ENCODE assay signal across 17 cellular contexts in the genomic region with DNA sequence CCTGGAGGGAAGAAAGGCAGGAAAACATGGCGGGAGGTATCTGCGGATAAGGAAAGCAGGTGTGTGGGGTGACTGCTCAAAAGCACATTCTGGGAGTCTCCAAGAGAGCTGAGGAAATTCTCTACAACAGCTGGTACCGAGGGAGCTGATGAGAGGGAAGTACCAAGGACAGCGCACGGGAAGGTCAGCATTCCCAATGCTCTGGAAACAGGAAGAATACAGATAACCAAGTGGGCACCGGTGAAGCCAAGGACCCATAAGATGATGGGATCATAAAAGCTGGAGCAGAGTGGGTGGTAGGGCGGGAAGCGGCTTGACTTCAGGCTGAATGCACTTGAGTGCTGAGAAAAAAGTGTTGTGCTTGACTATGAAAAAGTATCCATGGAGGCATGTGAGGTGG.
DNase-seq lines count a peak whose midpoint lies in the region; ATAC-seq, FAIRE-seq and TF ChIP-seq lines count a peak whose summit lies in the region.
"Had no signal": no experiment of that assay in that cellular context is flagged by ENCODE, and none has a peak within 500 bp of the region (broad histone marks: within the 10 kb centered on the region; RNA-seq: fewer than 3 reads in every experiment).

No MANE protein-coding gene starts in this region.

- peaks cover 12% of the 10 kb centered on the region for H3K4me1 Mint-ChIP-seq in activated T-cell treated with anti-CD3 and anti-CD28 coated beads, Interleukin-2, amount 50 U/mL, for 24 hours (ENCODE audit: low read depth)
- H3K4me1 Mint-ChIP-seq: B cell had no signal

- ATAC-seq in K562, result no peak

- H3K27me3 ChIP-seq in K562 (ENCODE audit: control insufficient read depth in 2 of 2, insufficient read depth in 2 of 2, low read length in 2 of 2) (no peaks in the 10 kb centered on the region), mesenchymal stem cell (ENCODE audit: control insufficient read depth in 1 of 2, insufficient read depth in 1 of 2, low read length in 2 of 2) (no peaks in the 10 kb centered on the region), ascending aorta (no peaks in the 10 kb centered on the region)

- H2BK15ac ChIP-seq in mesenchymal stem cell (ENCODE audit: low read depth, poor library complexity, severe bottlenecking), result no peak overlapping the region

- H3K36me3 ChIP-seq in K562 (ENCODE audit: control insufficient read depth, insufficient read depth, low read length) (no peaks in the 10 kb centered on the region), mesenchymal stem cell (ENCODE audit: control insufficient read depth in 1 of 2, insufficient read depth in 2 of 2, low read depth in 1 of 2, low read length in 2 of 2) (peaks cover 0 to 3% of the 10 kb centered on the region in 2 experiments), ascending aorta (no peaks in the 10 kb centered on the region)
- H3K36me3 ChIP-seq: prostate gland had no signal

- H3K27me3 Mint-ChIP-seq in activated T-cell treated with anti-CD3 and anti-CD28 coated beads, Interleukin-2, amount 50 U/mL, for 24 hours, result peaks cover 17% of the 10 kb centered on the region

- no peaks in the 10 kb centered on the region for H3K9me1 ChIP-seq in K562 (ENCODE audit: control insufficient read depth, insufficient read depth, low read length)

- POLR2A ChIA-PET in K562 (lab: Yijun Ruan, JAX), result no interaction called here

- H3K4me3 ChIP-seq in AG10803 (ENCODE audit: low read length) (no peak overlapping the region), K562 (no peak overlapping the region), mesenchymal stem cell (ENCODE audit: insufficient read depth in 1 of 2, low read depth in 1 of 2, low read length in 2 of 2) (no peak overlapping the region), ascending aorta (no peak overlapping the region)
- H3K4me3 ChIP-seq: PC-9, prostate gland had no signal

- no peak overlapping the region for H3K27ac ChIP-seq in K562 (ENCODE audit: extremely low read depth, low read depth, low read length)
- H3K27ac ChIP-seq in mesenchymal stem cell (ENCODE audit: low read length, poor library complexity, severe bottlenecking), result no peak overlapping the region
- peak overlapping the region in 1 of 2 donors; percentile 47 for H3K27ac ChIP-seq in ascending aorta
- H3K27ac ChIP-seq: PC-9, prostate gland had no signal

- TF ChIP-seq CTCF in AG10803 (conservative IDR thresholded peaks at IDR 0.05; ENCODE audit: low read length) (no peak), K562 (IDR thresholded peaks at IDR 0.05 in 2 of 3, conservative IDR thresholded peaks at IDR 0.05 in 1 of 3; ENCODE audit: insufficient read depth in 2 of 3, low read depth in 1 of 3, low read length in 3 of 3) (no peak), ascending aorta (IDR thresholded peaks at IDR 0.05) (no peak), D721Med (IDR thresholded peaks at IDR 0.05; ENCODE audit: insufficient read depth, missing control alignments) (no peak)

- H4K20me1 ChIP-seq in K562 (replicated peaks; ENCODE audit: control insufficient read depth, insufficient read depth, low read length), result no peaks in the 10 kb centered on the region

- no peak overlapping the region for H2BK5ac ChIP-seq in mesenchymal stem cell (ENCODE audit: low read depth, low read length, poor library complexity, severe bottlenecking)

- TF ChIP-seq EP300 in K562 (IDR thresholded peaks at IDR 0.05; ENCODE audit: low read length), result no peak

- no peak overlapping the region for H4K8ac ChIP-seq in mesenchymal stem cell (ENCODE audit: low read length)

- no peak overlapping the region for H2BK12ac ChIP-seq in mesenchymal stem cell (ENCODE audit: low read length in 2 of 2)

- no peak overlapping the region for H2BK120ac ChIP-seq in mesenchymal stem cell (ENCODE audit: low read depth, low read length)

- no peaks in the 10 kb centered on the region for H3K79me2 ChIP-seq in K562 (ENCODE audit: control insufficient read depth, insufficient read depth, low read length)

- FAIRE-seq in HTR-8/SVneo (lab: Jason Lieb, UNC), result no peak
- FAIRE-seq in K562 (lab: Jason Lieb, UNC), result no peak
- FAIRE-seq in D721Med (lab: Jason Lieb, UNC), result no peak
- FAIRE-seq: kidney had no signal

- H4K91ac ChIP-seq in mesenchymal stem cell (ENCODE audit: low read length), result no peak overlapping the region

- H3K9me3 Mint-ChIP-seq in activated T-cell treated with anti-CD3 and anti-CD28 coated beads, Interleukin-2, amount 50 U/mL, for 24 hours, result no peaks in the 10 kb centered on the region

- WGBS in K562 (ENCODE audit: insufficient coverage, low coverage, missing lambda C conversion rate), result 45% methylated on average over 8 of the region's 8 CpGs
- WGBS in mesenchymal stem cell, result 83% methylated on average over 8 of the region's 8 CpGs

- no peak overlapping the region for H2AK5ac ChIP-seq in mesenchymal stem cell (ENCODE audit: low read length, severe bottlenecking)

- no peak overlapping the region for H3K4me3 Mint-ChIP-seq in activated T-cell treated with anti-CD3 and anti-CD28 coated beads, Interleukin-2, amount 50 U/mL, for 24 hours
- H3K4me3 Mint-ChIP-seq: B cell had no signal

- H3K27ac Mint-ChIP-seq in activated T-cell treated with anti-CD3 and anti-CD28 coated beads, Interleukin-2, amount 50 U/mL, for 24 hours, result no peak overlapping the region
- H3K27ac Mint-ChIP-seq: B cell had no signal

- in situ Hi-C loops in K562 (cut with MboI), result no loop called here

- H3K79me1 ChIP-seq in mesenchymal stem cell (replicated peaks; ENCODE audit: low read length, poor library complexity, severe bottlenecking), result peaks cover 2% of the 10 kb centered on the region

- no peak overlapping the region for H3K9ac ChIP-seq in K562 (ENCODE audit: insufficient read depth in 1 of 2, low read depth in 2 of 2, low read length in 2 of 2)
- H3K9ac ChIP-seq in mesenchymal stem cell (ENCODE audit: low read length), result no peak overlapping the region

- no peak overlapping the region for H3K23ac ChIP-seq in mesenchymal stem cell (ENCODE audit: low read length in 2 of 2)

- H3K4ac ChIP-seq in mesenchymal stem cell (ENCODE audit: low read depth in 1 of 2, low read length in 2 of 2), result no peak overlapping the region

- CTCF ChIA-PET in K562 (lab: Yijun Ruan, JAX; ENCODE audit: low intra/inter-chr PET ratio), result no interaction called here

- peaks cover 0 to 13% of the 10 kb centered on the region in 2 experiments; a peak in 3 of 5 replicates for H3K4me1 ChIP-seq in K562 (replicated peaks in 1 of 2; ENCODE audit: control insufficient read depth in 2 of 2, insufficient read depth in 2 of 2, low read length in 2 of 2)
- H3K4me1 ChIP-seq in mesenchymal stem cell (ENCODE audit: control insufficient read depth, insufficient read depth, low read depth, low read length), result peaks cover 6% of the 10 kb centered on the region
- H3K4me1 ChIP-seq in ascending aorta, result peaks cover 0 to 32% of the 10 kb centered on the region in 2 donors
- H3K4me1 ChIP-seq: prostate gland had no signal

- no peak for TF ChIP-seq POLR2A in K562 (conservative IDR thresholded peaks at IDR 0.05)

- no peak for TF ChIP-seq RAD21 in K562 (CRISPR knock-in tag; conservative IDR thresholded peaks at IDR 0.05 in 1 of 2, IDR thresholded peaks at IDR 0.05 in 1 of 2)

- no TSS peak for BruUV-seq in K562 (replicated peaks; lab: Mats Ljungman, UMichigan)

- no peak overlapping the region for H3K14ac ChIP-seq in mesenchymal stem cell (ENCODE audit: low read length in 2 of 2)

- intact Hi-C loops in K562 (cut with micrococcal nuclease), result no loop called here
- intact Hi-C loops in ascending aorta (cut with DNase I), result no loop called here

- DNase-seq in AG10803 (ENCODE audit: low read depth) (peak; percentile 21), HTR-8/SVneo (ENCODE audit: insufficient read length, low spot score) (peak; percentile 21), K562 (ENCODE audit: extremely low read depth in 1 of 4, low spot score in 3 of 4) (no peak), mesenchymal stem cell (peak; percentile 43), ascending aorta (ENCODE audit: low spot score in 2 of 2) (no peak), D721Med (ENCODE audit: insufficient read length, low spot score) (no peak), NCI-H1694 (lab: John Stamatoyannopoulos, UW) (no peak)
- no peak for DNase-seq in activated T-cell treated with anti-CD3 and anti-CD28 coated beads, Interleukin-2, amount 50 U/mL, for 24 hours
- DNase-seq: activated T-cell treated with anti-CD3 and anti-CD28 coated beads for 4 hours, DMS79 treated with DMSO at 0.1 percent for 48 hours, kidney, NCI-H1417 treated with DMSO at 0.1 percent for 48 hours, NCI-H446 treated with DMSO at 0.1 percent for 48 hours, PC-9, T-helper 1 cell had no signal

- H3K4me2 ChIP-seq in K562 (ENCODE audit: insufficient read depth, low read length) (no peak overlapping the region), mesenchymal stem cell (ENCODE audit: low read length, poor library complexity, severe bottlenecking) (no peak overlapping the region)
- H3K4me2 ChIP-seq: PC-9 had no signal

- H3K9me3 ChIP-seq in K562 (replicated peaks; ENCODE audit: control insufficient read depth, insufficient read depth, low read depth, low read length) (no peaks in the 10 kb centered on the region), mesenchymal stem cell (ENCODE audit: control insufficient read depth, low read length) (no peaks in the 10 kb centered on the region), ascending aorta (no peaks in the 10 kb centered on the region)
- H3K9me3 ChIP-seq: prostate gland had no signal

- H3K18ac ChIP-seq in mesenchymal stem cell (ENCODE audit: low read depth in 1 of 2, low read length in 2 of 2), result no peak overlapping the region

- no peak overlapping the region for H2AFZ ChIP-seq in K562 (ENCODE audit: low read depth, low read length)
- no peak overlapping the region for H2AFZ ChIP-seq in mesenchymal stem cell (ENCODE audit: low read depth, low read length)
- H2AFZ ChIP-seq: PC-9 had no signal

- H3K36me3 Mint-ChIP-seq in activated T-cell treated with anti-CD3 and anti-CD28 coated beads, Interleukin-2, amount 50 U/mL, for 24 hours (ENCODE audit: low read depth), result no peaks in the 10 kb centered on the region

TF ChIP-seq in K562, 482 proteins besides CTCF, POLR2A, EP300 and RAD21 (continues in another document):
- TF ChIP-seq SIN3A (IDR thresholded peaks at IDR 0.05; ENCODE audit: borderline replicate concordance in 2 of 2, control insufficient read depth in 1 of 2, low read depth in 2 of 2, low read length in 2 of 2) (no peak), MTA1 (IDR thresholded peaks at IDR 0.05; ENCODE audit: borderline replicate concordance) (no peak), ZNF143 (CRISPR knock-in tag; IDR thresholded peaks at IDR 0.05) (no peak)
- TF ChIP-seq, protein P1, sequence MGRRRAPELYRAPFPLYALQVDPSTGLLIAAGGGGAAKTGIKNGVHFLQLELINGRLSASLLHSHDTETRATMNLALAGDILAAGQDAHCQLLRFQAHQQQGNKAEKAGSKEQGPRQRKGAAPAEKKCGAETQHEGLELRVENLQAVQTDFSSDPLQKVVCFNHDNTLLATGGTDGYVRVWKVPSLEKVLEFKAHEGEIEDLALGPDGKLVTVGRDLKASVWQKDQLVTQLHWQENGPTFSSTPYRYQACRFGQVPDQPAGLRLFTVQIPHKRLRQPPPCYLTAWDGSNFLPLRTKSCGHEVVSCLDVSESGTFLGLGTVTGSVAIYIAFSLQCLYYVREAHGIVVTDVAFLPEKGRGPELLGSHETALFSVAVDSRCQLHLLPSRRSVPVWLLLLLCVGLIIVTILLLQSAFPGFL (CRISPR knock-in tag; IDR thresholded peaks at IDR 0.05), result no peak

Comparison
In these comparisons a context has a peak if more than half of its experiments do, and no peak if none do; other contexts are left out.
1. DNase-seq: peak in AG10803 (single experiment), HTR-8/SVneo (single experiment) and mesenchymal stem cell (single experiment); none in K562 (0 of 4), ascending aorta (0 of 2), activated T-cell treated with anti-CD3 and anti-CD28 coated beads, Interleukin-2, amount 50 U/mL, for 24 hours (single experiment), D721Med (single experiment) and NCI-H1694 (single experiment).